Comparison of ENCODE assay signal across 1 cellular context in genomic region chr21:44867999-44868700, GRCh38.
TF ChIP-seq lines count a peak whose summit lies in the region.

No MANE protein-coding gene starts in this region.

TF ChIP-seq in HepG2, 621 proteins besides CTCF, POLR2A, EP300 and RAD21 (continued from another document):
- TF ChIP-seq, protein P1, sequence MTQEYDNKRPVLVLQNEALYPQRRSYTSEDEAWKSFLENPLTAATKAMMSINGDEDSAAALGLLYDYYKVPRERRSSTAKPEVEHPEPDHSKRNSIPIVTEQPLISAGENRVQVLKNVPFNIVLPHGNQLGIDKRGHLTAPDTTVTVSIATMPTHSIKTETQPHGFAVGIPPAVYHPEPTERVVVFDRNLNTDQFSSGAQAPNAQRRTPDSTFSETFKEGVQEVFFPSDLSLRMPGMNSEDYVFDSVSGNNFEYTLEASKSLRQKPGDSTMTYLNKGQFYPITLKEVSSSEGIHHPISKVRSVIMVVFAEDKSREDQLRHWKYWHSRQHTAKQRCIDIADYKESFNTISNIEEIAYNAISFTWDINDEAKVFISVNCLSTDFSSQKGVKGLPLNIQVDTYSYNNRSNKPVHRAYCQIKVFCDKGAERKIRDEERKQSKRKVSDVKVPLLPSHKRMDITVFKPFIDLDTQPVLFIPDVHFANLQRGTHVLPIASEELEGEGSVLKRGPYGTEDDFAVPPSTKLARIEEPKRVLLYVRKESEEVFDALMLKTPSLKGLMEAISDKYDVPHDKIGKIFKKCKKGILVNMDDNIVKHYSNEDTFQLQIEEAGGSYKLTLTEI (CRISPR knock-in tag; conservative IDR thresholded peaks at IDR 0.05): no peak
